In the genomic region with DNA sequence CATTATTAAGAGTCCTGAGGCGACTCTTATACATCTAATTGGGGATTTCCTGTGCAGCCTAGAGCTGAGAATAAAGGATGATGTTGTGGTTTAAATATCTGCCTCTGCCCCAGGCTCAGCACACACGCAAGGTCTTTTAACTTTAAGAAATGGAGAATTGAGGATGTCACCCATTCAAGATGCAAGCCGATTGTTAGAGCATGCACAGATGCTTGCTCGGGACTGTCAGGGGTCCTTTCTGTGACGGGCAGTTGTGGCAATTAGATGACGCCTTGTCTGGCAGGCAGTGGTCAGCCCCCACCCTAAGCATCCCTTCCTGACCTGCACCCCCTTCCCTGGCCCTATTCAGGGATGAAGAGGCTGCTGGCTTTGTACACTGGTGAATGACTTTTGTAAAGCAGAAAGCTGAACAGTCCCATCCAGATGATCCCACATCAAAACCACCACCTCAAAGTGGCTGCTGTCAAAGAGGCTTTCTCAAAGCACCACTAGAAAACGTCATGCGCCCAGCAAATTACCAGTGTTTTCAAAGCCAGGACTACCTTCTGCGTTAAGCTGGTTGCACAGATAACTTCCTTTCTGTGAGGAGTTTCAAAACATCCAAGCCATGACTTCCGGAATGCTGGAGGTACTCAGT, we compare ENCODE assay signal across 8 cellular contexts. TPM values are rescaled to one million over a fixed set of nuclear protein-coding genes. Genes with fewer than 3 reads are reported as not detected.
A peak's percentile ranks its signal among the peaks of the same experiment; 100 is the strongest.
DNase-seq lines count a peak whose midpoint lies in the region; ATAC-seq and TF ChIP-seq lines count a peak whose summit lies in the region.

No MANE protein-coding gene starts in this region.

- H3K4me1 ChIP-seq in mesendoderm (ENCODE audit: control insufficient read depth, low read depth, low read length) (no peaks in the 10 kb centered on the region), SK-N-SH (ENCODE audit: control insufficient read depth in 1 of 2, insufficient read depth in 2 of 2, low read depth in 1 of 2, low read length in 1 of 2) (peaks cover 0 to 7% of the 10 kb centered on the region in 2 experiments; a peak in 1 of 4 replicates)

- no peak overlapping the region for H3K23ac ChIP-seq in mesendoderm (ENCODE audit: low read length)

- H3F3A ChIP-seq in SK-N-SH (replicated peaks; ENCODE audit: insufficient read depth), result no peaks in the 10 kb centered on the region

- H4K20me1 ChIP-seq in SK-N-SH (ENCODE audit: insufficient read depth), result no peaks in the 10 kb centered on the region

- no peak for TF ChIP-seq CTCF in SK-N-SH (IDR thresholded peaks at IDR 0.05)

- no peaks in the 10 kb centered on the region for H3K9me2 ChIP-seq in SK-N-SH

- no peak overlapping the region for H2BK120ac ChIP-seq in mesendoderm (ENCODE audit: low read depth, low read length)

- no peak overlapping the region for H2BK15ac ChIP-seq in mesendoderm (replicated peaks; ENCODE audit: low read depth)

- H3K27me3 ChIP-seq in mesendoderm (ENCODE audit: insufficient read depth, low read length, poor library complexity) (no peaks in the 10 kb centered on the region), SK-N-SH (ENCODE audit: insufficient read depth) (no peaks in the 10 kb centered on the region)

- H2BK5ac ChIP-seq in mesendoderm (ENCODE audit: low read length), result no peak overlapping the region

- H2AK5ac ChIP-seq in mesendoderm (ENCODE audit: low read length), result no peak overlapping the region

- CTCF ChIA-PET in SK-N-SH (lab: Yijun Ruan, JAX), result interaction anchor here (1.0 to 22.5 kb wide), 5 partner anchors 8 to 144 kb away, joined by 3 to 332 read pairs (median 3); partner anchors contain the start of gene ANKRD39

- no CpG with 5 or more reads among the region's 10 CpGs for WGBS in mesendoderm (ENCODE audit: extremely low coverage, insufficient coverage, low lambda C conversion rate)
- 72% methylated on average over 10 of the region's 10 CpGs for WGBS in SK-N-SH (ENCODE audit: low lambda C conversion rate)

- no peaks in the 10 kb centered on the region for H3K9me3 ChIP-seq in SK-N-SH

- H3K9ac ChIP-seq in mesendoderm (ENCODE audit: low read length), result no peak overlapping the region
- no peak overlapping the region for H3K9ac ChIP-seq in SK-N-SH

- TF ChIP-seq EP300 in SK-N-SH (IDR thresholded peaks at IDR 0.05; ENCODE audit: borderline replicate concordance in 1 of 2, low read depth in 1 of 2, low read length in 1 of 2), result no peak

- no peak overlapping the region for H3K18ac ChIP-seq in mesendoderm (ENCODE audit: low read length)

- H2AFZ ChIP-seq in SK-N-SH (ENCODE audit: low read depth), result no peak overlapping the region

- H3K36me3 ChIP-seq in mesendoderm (ENCODE audit: control insufficient read depth, insufficient read depth, low read length) (no peaks in the 10 kb centered on the region), SK-N-SH (replicated peaks in 1 of 2; ENCODE audit: control insufficient read depth in 1 of 2, insufficient read depth in 2 of 2, low read length in 1 of 2) (no peaks in the 10 kb centered on the region)

- TF ChIP-seq RAD21 in SK-N-SH (IDR thresholded peaks at IDR 0.05; ENCODE audit: low read length), result no peak

- no peak overlapping the region for H4K8ac ChIP-seq in mesendoderm (ENCODE audit: low read depth, low read length)

- POLR2A ChIA-PET in SK-N-SH (lab: Yijun Ruan, JAX), result no interaction called here

- no peaks in the 10 kb centered on the region for H3K79me1 ChIP-seq in mesendoderm (ENCODE audit: low read length)

- H3K4me3 ChIP-seq in mesendoderm (ENCODE audit: low read length) (no peak overlapping the region), SK-N-SH (ENCODE audit: low read depth in 2 of 2, low read length in 1 of 2) (no peak overlapping the region)

- no peak overlapping the region for H3K4ac ChIP-seq in mesendoderm (ENCODE audit: low read depth, low read length)

- H3K27ac ChIP-seq in mesendoderm (ENCODE audit: low read depth, low read length) (no peak overlapping the region), SK-N-SH (ENCODE audit: low read depth in 2 of 2, low read length in 1 of 2) (no peak overlapping the region)

- peak overlapping the region; percentile 25 for H3K56ac ChIP-seq in mesendoderm (ENCODE audit: low read length)

- no peak overlapping the region for H4K5ac ChIP-seq in mesendoderm (ENCODE audit: low read length)

- ATAC-seq in GM19328 (IDR thresholded peaks at IDR 0.05; ENCODE audit: unreplicated experiment) (no peak), GM21367 (IDR thresholded peaks at IDR 0.05; ENCODE audit: unreplicated experiment) (no peak)

- no peaks in the 10 kb centered on the region for H3K79me2 ChIP-seq in mesendoderm (ENCODE audit: control insufficient read depth, insufficient read depth, low read length)
- H3K79me2 ChIP-seq in SK-N-SH (ENCODE audit: insufficient read depth), result no peaks in the 10 kb centered on the region

- no peak overlapping the region for H3K4me2 ChIP-seq in mesendoderm (ENCODE audit: low read length)
- no peak overlapping the region for H3K4me2 ChIP-seq in SK-N-SH

- DNase-seq in NOMO-1 (lab: John Stamatoyannopoulos, UW; ENCODE audit: unreplicated experiment in 2 of 2), result peak; percentile 45 to 70
- DNase-seq in activated CD8-positive, alpha-beta memory T cell treated with anti-CD3 and anti-CD28 coated beads for 24 hours, result peak; percentile 77
- DNase-seq in mesendoderm, result no peak
- peak; percentile 17 to 48 for DNase-seq in stimulated activated CD8-positive, alpha-beta memory T cell treated with anti-CD3 and anti-CD28 coated beads, Interleukin-7, amount 100 ng/mL, for 48 hours (ENCODE audit: extremely low read depth in 1 of 2, low read depth in 1 of 2)
- DNase-seq in iPS-NIHi7 (ENCODE audit: extremely low spot score), result no peak
- DNase-seq in SK-N-SH, result no peak

TF ChIP-seq in SK-N-SH, 30 proteins besides CTCF, POLR2A, EP300 and RAD21:
- no peak for TF ChIP-seq JUND (IDR thresholded peaks at IDR 0.05)
- TF ChIP-seq, protein P1, sequence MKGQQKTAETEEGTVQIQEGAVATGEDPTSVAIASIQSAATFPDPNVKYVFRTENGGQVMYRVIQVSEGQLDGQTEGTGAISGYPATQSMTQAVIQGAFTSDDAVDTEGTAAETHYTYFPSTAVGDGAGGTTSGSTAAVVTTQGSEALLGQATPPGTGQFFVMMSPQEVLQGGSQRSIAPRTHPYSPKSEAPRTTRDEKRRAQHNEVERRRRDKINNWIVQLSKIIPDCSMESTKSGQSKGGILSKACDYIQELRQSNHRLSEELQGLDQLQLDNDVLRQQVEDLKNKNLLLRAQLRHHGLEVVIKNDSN (IDR thresholded peaks at IDR 0.05; ENCODE audit: borderline replicate concordance, low read depth), result no peak
- no peak for TF ChIP-seq TEAD4 (IDR thresholded peaks at IDR 0.05; ENCODE audit: borderline replicate concordance, insufficient read depth)
- TF ChIP-seq FOXM1 (IDR thresholded peaks at IDR 0.05; ENCODE audit: low read depth), result no peak
- TF ChIP-seq RCOR1 (IDR thresholded peaks at IDR 0.05; ENCODE audit: low read length), result no peak
- TF ChIP-seq PBX3 (IDR thresholded peaks at IDR 0.05), result no peak
- TF ChIP-seq TCF12 (IDR thresholded peaks at IDR 0.05), result no peak
- no peak for TF ChIP-seq CHD2 (IDR thresholded peaks at IDR 0.05; ENCODE audit: low read length, partially characterized antibody)
- TF ChIP-seq POLR2AphosphoS5 (IDR thresholded peaks at IDR 0.05; ENCODE audit: low read depth, low read length), result no peak
- no peak for TF ChIP-seq SMC3 (IDR thresholded peaks at IDR 0.05; ENCODE audit: low read depth, low read length)
- TF ChIP-seq, protein P2, sequence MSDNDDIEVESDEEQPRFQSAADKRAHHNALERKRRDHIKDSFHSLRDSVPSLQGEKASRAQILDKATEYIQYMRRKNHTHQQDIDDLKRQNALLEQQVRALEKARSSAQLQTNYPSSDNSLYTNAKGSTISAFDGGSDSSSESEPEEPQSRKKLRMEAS (IDR thresholded peaks at IDR 0.05; ENCODE audit: low read depth), result no peak
- no peak for TF ChIP-seq RXRA (IDR thresholded peaks at IDR 0.05; ENCODE audit: borderline replicate concordance, low read depth)
- no peak for TF ChIP-seq GATA2 (CRISPR knock-in tag; IDR thresholded peaks at IDR 0.05)
- no peak for TF ChIP-seq ELF1 (IDR thresholded peaks at IDR 0.05)
TF ChIP-seq in SK-N-SH: peak in this region for 0.

RNA-seq across cellular contexts. Expression of gene FAM178B, which starts 23.7 kb away (rescaled TPM):
- 0.49 TPM for polyA plus RNA-seq in mesendoderm (2013, experiment 1 of 2)
- polyA plus RNA-seq in mesendoderm (2013, experiment 2 of 2), result 0.48 TPM
- not detected in 2 replicates for polyA plus RNA-seq in SK-N-SH (2012; rRNA removed)
- polyA plus RNA-seq in SK-N-SH (2012; cell fraction: cytosol; rRNA removed), result not detected in 2 replicates
- polyA plus RNA-seq in SK-N-SH (2012; cell fraction: nucleus; rRNA removed), result not detected in 2 replicates

Comparison
In these comparisons a context has a peak if more than half of its experiments do, and no peak if none do; other contexts are left out.
1. DNase-seq: peak in NOMO-1 (2 of 2), activated CD8-positive, alpha-beta memory T cell treated with anti-CD3 and anti-CD28 coated beads for 24 hours (single experiment) and stimulated activated CD8-positive, alpha-beta memory T cell treated with anti-CD3 and anti-CD28 coated beads, Interleukin-7, amount 100 ng/mL, for 48 hours (2 of 2); none in mesendoderm (single experiment), iPS-NIHi7 (single experiment) and SK-N-SH (single experiment).